In genomic region chr11:10934293-10934850, GRCh38 we compare ENCODE assay signal across 8 cellular contexts.
A peak's percentile ranks its signal among the peaks of the same experiment; 100 is the strongest.
DNase-seq lines count a peak whose midpoint lies in the region; ATAC-seq and TF ChIP-seq lines count a peak whose summit lies in the region.

No MANE protein-coding gene starts in this region.

- no peak for ATAC-seq in GM19351 (IDR thresholded peaks at IDR 0.05; ENCODE audit: unreplicated experiment)
- no peak for ATAC-seq in GM19397 (IDR thresholded peaks at IDR 0.05; ENCODE audit: unreplicated experiment)

- peaks cover 39% of the 10 kb centered on the region for H3K4me1 ChIP-seq in rectal smooth muscle tissue (ENCODE audit: control insufficient read depth, insufficient read depth, low read length)

- POLR2A ChIA-PET in RWPE1 (lab: Yijun Ruan, JAX; ENCODE audit: low non-redundant PET) = interaction anchor here (0.7 kb wide), 1 partner anchor 86 kb away, joined by 6 read pairs; no protein-coding TSS in a partner anchor

- H3K27ac ChIP-seq in RWPE1 (peak overlapping the region; percentile 83), rectal smooth muscle tissue (ENCODE audit: low read depth, low read length) (peak overlapping the region; percentile 82)

- DNase-seq in DMS153 treated with DMSO at 0.1 percent for 48 hours (lab: John Stamatoyannopoulos, UW; ENCODE audit: unreplicated experiment) (peak; percentile 41), DMS153 (lab: John Stamatoyannopoulos, UW) (no peak), RWPE1 (ENCODE audit: low spot score) (no peak), epithelial cell of esophagus (ENCODE audit: low read depth) (peak; percentile 47), NOMO-1 (lab: John Stamatoyannopoulos, UW; ENCODE audit: unreplicated experiment in 2 of 2) (no peak)

- peak overlapping the region; percentile 60 for H3K9ac ChIP-seq in rectal smooth muscle tissue (ENCODE audit: low read length)

- no peak for TF ChIP-seq CTCF in RWPE1 (conservative IDR thresholded peaks at IDR 0.05; ENCODE audit: low read depth)
- no peak for TF ChIP-seq CTCF in epithelial cell of esophagus (IDR thresholded peaks at IDR 0.05; ENCODE audit: insufficient read depth, low read depth, low read length, missing control alignments)

- H3K4me3 ChIP-seq in epithelial cell of esophagus (ENCODE audit: low read length) (peak overlapping the region; percentile 65), rectal smooth muscle tissue (ENCODE audit: low read length) (peak overlapping the region; percentile 61)

- no peaks in the 10 kb centered on the region for H3K36me3 ChIP-seq in rectal smooth muscle tissue (ENCODE audit: control insufficient read depth, insufficient read depth, low read length)

- CTCF ChIA-PET in RWPE1 (lab: Yijun Ruan, JAX) = interaction anchor here (0.5 to 3.4 kb wide), 18 partner anchors 8 to 853 kb away, joined by 3 to 20 read pairs (median 4); no protein-coding TSS in a partner anchor

- H3K27me3 ChIP-seq in rectal smooth muscle tissue (ENCODE audit: control insufficient read depth, insufficient read depth, low read length) = no peaks in the 10 kb centered on the region

Comparison
In these comparisons a context has a peak if more than half of its experiments do, and no peak if none do; other contexts are left out.
1. DNase-seq: peak in DMS153 treated with DMSO at 0.1 percent for 48 hours (single experiment) and epithelial cell of esophagus (single experiment); none in DMS153 (single experiment), RWPE1 (single experiment) and NOMO-1 (0 of 2).